In genomic region chr6:118356686-118357085, GRCh38 we compare ENCODE assay signal across 1 cellular context.
TF ChIP-seq lines count a peak whose summit lies in the region.

No MANE protein-coding gene starts in this region.

TF ChIP-seq in K562, 482 proteins besides CTCF, POLR2A, EP300 and RAD21 (continued from another document):
- no peak for TF ChIP-seq ZNF583 (CRISPR knock-in tag; IDR thresholded peaks at IDR 0.05)
- no peak for TF ChIP-seq ZNF707 (CRISPR knock-in tag; conservative IDR thresholded peaks at IDR 0.05)
- TF ChIP-seq ATF3 (IDR thresholded peaks at IDR 0.05) = peak; percentile 53; the same call in 1 of the 2 replicates
- TF ChIP-seq ATF3 (CRISPR knock-in tag; conservative IDR thresholded peaks at IDR 0.05) = no peak
- no peak for TF ChIP-seq RBBP5 (IDR thresholded peaks at IDR 0.05; ENCODE audit: borderline replicate concordance, insufficient read depth, low read length, poor library complexity, severe bottlenecking)
- TF ChIP-seq CEBPB (tag; IDR thresholded peaks at IDR 0.05) = 0 out of 2 replicates have a peak, but pooled peaks have one; percentile 11
- TF ChIP-seq ZNF121 (CRISPR knock-in tag; conservative IDR thresholded peaks at IDR 0.05) = no peak
- no peak for TF ChIP-seq NFIC (IDR thresholded peaks at IDR 0.05)
- TF ChIP-seq TRIM24 (IDR thresholded peaks at IDR 0.05) = peak in 1 of 2 experiments; percentile 40; a peak in 1 of 4 replicates
- no peak for TF ChIP-seq FOXA1 (IDR thresholded peaks at IDR 0.05; ENCODE audit: borderline replicate concordance)
- TF ChIP-seq NFIX (CRISPR knock-in tag; IDR thresholded peaks at IDR 0.05; ENCODE audit: low read depth) = no peak
